In the genomic region with DNA sequence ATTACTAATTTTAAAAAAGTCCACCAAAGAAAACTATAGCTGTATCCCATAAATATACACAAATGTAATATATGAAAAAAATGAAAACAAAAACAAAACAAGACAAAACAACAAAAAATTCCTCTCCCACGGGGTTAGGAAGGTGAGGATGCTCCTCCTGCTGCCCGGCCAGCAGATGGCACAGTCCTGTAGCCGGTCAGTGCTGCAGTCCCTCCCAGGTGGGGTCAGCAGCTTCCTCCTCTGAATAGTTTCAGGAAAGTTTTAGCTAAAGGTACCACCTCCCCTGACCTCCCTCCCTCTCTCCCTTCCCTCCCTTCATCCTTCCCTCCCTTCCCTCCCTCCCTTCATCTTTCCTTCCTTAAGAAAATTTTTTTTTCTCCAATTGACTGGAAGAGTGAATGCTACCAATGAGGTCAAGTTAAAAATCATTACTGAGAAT, we compare ENCODE assay signal across 1 cellular context.
TF ChIP-seq lines count a peak whose summit lies in the region.

No MANE protein-coding gene starts in this region.

TF ChIP-seq in HepG2, 621 proteins besides CTCF, POLR2A, EP300 and RAD21 (continued from another document):
- TF ChIP-seq ZBTB49 (CRISPR knock-in tag; IDR thresholded peaks at IDR 0.05; ENCODE audit: borderline replicate concordance) (no peak), DNMT1 (CRISPR knock-in tag; IDR thresholded peaks at IDR 0.05) (no peak), KDM2A (CRISPR knock-in tag; IDR thresholded peaks at IDR 0.05; ENCODE audit: borderline replicate concordance, low read depth) (0 out of 2 replicates have a peak, but pooled peaks have one; percentile 22), KIAA2018 (CRISPR knock-in tag; IDR thresholded peaks at IDR 0.05; ENCODE audit: borderline replicate concordance) (no peak), LCORL (IDR thresholded peaks at IDR 0.05) (no peak), LCORL (CRISPR knock-in tag; IDR thresholded peaks at IDR 0.05) (no peak), ZNF430 (CRISPR knock-in tag; IDR thresholded peaks at IDR 0.05) (no peak), SSRP1 (CRISPR knock-in tag; IDR thresholded peaks at IDR 0.05) (no peak), MTA1 (CRISPR knock-in tag; IDR thresholded peaks at IDR 0.05; ENCODE audit: borderline replicate concordance) (no peak), STAG1 (CRISPR knock-in tag; IDR thresholded peaks at IDR 0.05) (peak; percentile 76), SP5 (CRISPR knock-in tag; IDR thresholded peaks at IDR 0.05; ENCODE audit: borderline replicate concordance, low read depth) (no peak), ZNF816 (CRISPR knock-in tag; IDR thresholded peaks at IDR 0.05; ENCODE audit: borderline replicate concordance) (no peak), HIC2 (CRISPR knock-in tag; IDR thresholded peaks at IDR 0.05; ENCODE audit: low read depth) (no peak), HNRNPK (IDR thresholded peaks at IDR 0.05; ENCODE audit: low read depth, low read length, poor library complexity, severe bottlenecking) (peak; percentile 90), SMC3 (IDR thresholded peaks at IDR 0.05; ENCODE audit: low read length) (peak; percentile 70), ZNF383 (CRISPR knock-in tag; IDR thresholded peaks at IDR 0.05; ENCODE audit: borderline replicate concordance) (no peak), TAF15 (IDR thresholded peaks at IDR 0.05; ENCODE audit: low read depth, low read length, poor library complexity, severe bottlenecking) (no peak), HMG20A (CRISPR knock-in tag; IDR thresholded peaks at IDR 0.05; ENCODE audit: borderline replicate concordance) (no peak), ZNF543 (CRISPR knock-in tag; IDR thresholded peaks at IDR 0.05) (no peak), RORA (CRISPR knock-in tag; IDR thresholded peaks at IDR 0.05) (no peak), HOXA9 (CRISPR knock-in tag; IDR thresholded peaks at IDR 0.05; ENCODE audit: borderline replicate concordance) (no peak), HMGA1 (CRISPR knock-in tag; conservative IDR thresholded peaks at IDR 0.05) (no peak), PCBP2 (optimal IDR thresholded peaks at IDR 0.05; ENCODE audit: low read depth, low read length, poor library complexity, severe bottlenecking) (peak; percentile 77), ZFY (CRISPR knock-in tag; IDR thresholded peaks at IDR 0.05) (no peak)
- TF ChIP-seq, protein P1, sequence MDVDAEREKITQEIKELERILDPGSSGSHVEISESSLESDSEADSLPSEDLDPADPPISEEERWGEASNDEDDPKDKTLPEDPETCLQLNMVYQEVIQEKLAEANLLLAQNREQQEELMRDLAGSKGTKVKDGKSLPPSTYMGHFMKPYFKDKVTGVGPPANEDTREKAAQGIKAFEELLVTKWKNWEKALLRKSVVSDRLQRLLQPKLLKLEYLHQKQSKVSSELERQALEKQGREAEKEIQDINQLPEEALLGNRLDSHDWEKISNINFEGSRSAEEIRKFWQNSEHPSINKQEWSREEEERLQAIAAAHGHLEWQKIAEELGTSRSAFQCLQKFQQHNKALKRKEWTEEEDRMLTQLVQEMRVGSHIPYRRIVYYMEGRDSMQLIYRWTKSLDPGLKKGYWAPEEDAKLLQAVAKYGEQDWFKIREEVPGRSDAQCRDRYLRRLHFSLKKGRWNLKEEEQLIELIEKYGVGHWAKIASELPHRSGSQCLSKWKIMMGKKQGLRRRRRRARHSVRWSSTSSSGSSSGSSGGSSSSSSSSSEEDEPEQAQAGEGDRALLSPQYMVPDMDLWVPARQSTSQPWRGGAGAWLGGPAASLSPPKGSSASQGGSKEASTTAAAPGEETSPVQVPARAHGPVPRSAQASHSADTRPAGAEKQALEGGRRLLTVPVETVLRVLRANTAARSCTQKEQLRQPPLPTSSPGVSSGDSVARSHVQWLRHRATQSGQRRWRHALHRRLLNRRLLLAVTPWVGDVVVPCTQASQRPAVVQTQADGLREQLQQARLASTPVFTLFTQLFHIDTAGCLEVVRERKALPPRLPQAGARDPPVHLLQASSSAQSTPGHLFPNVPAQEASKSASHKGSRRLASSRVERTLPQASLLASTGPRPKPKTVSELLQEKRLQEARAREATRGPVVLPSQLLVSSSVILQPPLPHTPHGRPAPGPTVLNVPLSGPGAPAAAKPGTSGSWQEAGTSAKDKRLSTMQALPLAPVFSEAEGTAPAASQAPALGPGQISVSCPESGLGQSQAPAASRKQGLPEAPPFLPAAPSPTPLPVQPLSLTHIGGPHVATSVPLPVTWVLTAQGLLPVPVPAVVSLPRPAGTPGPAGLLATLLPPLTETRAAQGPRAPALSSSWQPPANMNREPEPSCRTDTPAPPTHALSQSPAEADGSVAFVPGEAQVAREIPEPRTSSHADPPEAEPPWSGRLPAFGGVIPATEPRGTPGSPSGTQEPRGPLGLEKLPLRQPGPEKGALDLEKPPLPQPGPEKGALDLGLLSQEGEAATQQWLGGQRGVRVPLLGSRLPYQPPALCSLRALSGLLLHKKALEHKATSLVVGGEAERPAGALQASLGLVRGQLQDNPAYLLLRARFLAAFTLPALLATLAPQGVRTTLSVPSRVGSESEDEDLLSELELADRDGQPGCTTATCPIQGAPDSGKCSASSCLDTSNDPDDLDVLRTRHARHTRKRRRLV (CRISPR knock-in tag; IDR thresholded peaks at IDR 0.05) = no peak
- TF ChIP-seq, protein P2, sequence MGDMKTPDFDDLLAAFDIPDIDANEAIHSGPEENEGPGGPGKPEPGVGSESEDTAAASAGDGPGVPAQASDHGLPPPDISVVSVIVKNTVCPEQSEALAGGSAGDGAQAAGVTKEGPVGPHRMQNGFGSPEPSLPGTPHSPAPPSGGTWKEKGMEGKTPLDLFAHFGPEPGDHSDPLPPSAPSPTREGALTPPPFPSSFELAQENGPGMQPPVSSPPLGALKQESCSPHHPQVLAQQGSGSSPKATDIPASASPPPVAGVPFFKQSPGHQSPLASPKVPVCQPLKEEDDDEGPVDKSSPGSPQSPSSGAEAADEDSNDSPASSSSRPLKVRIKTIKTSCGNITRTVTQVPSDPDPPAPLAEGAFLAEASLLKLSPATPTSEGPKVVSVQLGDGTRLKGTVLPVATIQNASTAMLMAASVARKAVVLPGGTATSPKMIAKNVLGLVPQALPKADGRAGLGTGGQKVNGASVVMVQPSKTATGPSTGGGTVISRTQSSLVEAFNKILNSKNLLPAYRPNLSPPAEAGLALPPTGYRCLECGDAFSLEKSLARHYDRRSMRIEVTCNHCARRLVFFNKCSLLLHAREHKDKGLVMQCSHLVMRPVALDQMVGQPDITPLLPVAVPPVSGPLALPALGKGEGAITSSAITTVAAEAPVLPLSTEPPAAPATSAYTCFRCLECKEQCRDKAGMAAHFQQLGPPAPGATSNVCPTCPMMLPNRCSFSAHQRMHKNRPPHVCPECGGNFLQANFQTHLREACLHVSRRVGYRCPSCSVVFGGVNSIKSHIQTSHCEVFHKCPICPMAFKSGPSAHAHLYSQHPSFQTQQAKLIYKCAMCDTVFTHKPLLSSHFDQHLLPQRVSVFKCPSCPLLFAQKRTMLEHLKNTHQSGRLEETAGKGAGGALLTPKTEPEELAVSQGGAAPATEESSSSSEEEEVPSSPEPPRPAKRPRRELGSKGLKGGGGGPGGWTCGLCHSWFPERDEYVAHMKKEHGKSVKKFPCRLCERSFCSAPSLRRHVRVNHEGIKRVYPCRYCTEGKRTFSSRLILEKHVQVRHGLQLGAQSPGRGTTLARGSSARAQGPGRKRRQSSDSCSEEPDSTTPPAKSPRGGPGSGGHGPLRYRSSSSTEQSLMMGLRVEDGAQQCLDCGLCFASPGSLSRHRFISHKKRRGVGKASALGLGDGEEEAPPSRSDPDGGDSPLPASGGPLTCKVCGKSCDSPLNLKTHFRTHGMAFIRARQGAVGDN (CRISPR knock-in tag; IDR thresholded peaks at IDR 0.05) = 0 out of 2 replicates have a peak, but pooled peaks have one; percentile 15
